Comparison of ENCODE assay signal across 32 cellular contexts in genomic region chr10:84158549-84158948, GRCh38. TPM values are rescaled to one million over a fixed set of nuclear protein-coding genes. Genes with fewer than 3 reads are reported as not detected.
A peak's percentile ranks its signal among the peaks of the same experiment; 100 is the strongest.
DNase-seq lines count a peak whose midpoint lies in the region; ATAC-seq, FAIRE-seq and TF ChIP-seq lines count a peak whose summit lies in the region.
"Had no signal": no experiment of that assay in that cellular context is flagged by ENCODE, and none has a peak within 500 bp of the region (broad histone marks: within the 10 kb centered on the region; RNA-seq: fewer than 3 reads in every experiment).

No MANE protein-coding gene starts in this region.

- H3K27ac Mint-ChIP-seq in activated naive CD8-positive, alpha-beta T cell = peak overlapping the region; percentile 54
- no peak overlapping the region for H3K27ac Mint-ChIP-seq in activated naive CD8-positive, alpha-beta T cell treated with anti-CD3 and anti-CD28 coated beads for 36 hours
- peak overlapping the region; percentile 18 for H3K27ac Mint-ChIP-seq in stimulated activated effector memory CD8-positive, alpha-beta T cell treated with anti-CD3 and anti-CD28 coated beads, Interleukin-12 subunit alpha, Interleukin-12 subunit beta, amount 100 ng/mL, for 72 hours
- H3K27ac Mint-ChIP-seq in naive thymus-derived CD4-positive, alpha-beta T cell = peak overlapping the region in 1 of 9 donors; percentile 16
- no peak overlapping the region for H3K27ac Mint-ChIP-seq in activated T-helper 1 cell treated with anti-CD3 and anti-CD28 coated beads, Interleukin-12 subunit alpha, Interleukin-12 subunit beta, Interleukin-2, Interleukin-4 antibody, amounts not matched to agents 30 ng/mL and 10 ng/mL and 1 ng/mL, durations not matched to agents 14 hours and 24 hours and 36 hours

- no peak overlapping the region for H3K4me2 ChIP-seq in GM12878 (ENCODE audit: control insufficient read depth, insufficient read depth)
- H3K4me2 ChIP-seq: KMS-11, PC-9, SK-N-SH had no signal

- TF ChIP-seq RAD21 in GM12878 (IDR thresholded peaks at IDR 0.05; ENCODE audit: insufficient read depth, low read depth, low read length) = no peak

- H3K9me3 Mint-ChIP-seq in activated naive CD8-positive, alpha-beta T cell (ENCODE audit: low read depth) = no peaks in the 10 kb centered on the region
- H3K9me3 Mint-ChIP-seq in activated naive CD8-positive, alpha-beta T cell treated with anti-CD3 and anti-CD28 coated beads for 36 hours = no peaks in the 10 kb centered on the region
- no peaks in the 10 kb centered on the region for H3K9me3 Mint-ChIP-seq in stimulated activated effector memory CD8-positive, alpha-beta T cell treated with anti-CD3 and anti-CD28 coated beads, Interleukin-12 subunit alpha, Interleukin-12 subunit beta, amount 100 ng/mL, for 72 hours
- H3K9me3 Mint-ChIP-seq in naive thymus-derived CD4-positive, alpha-beta T cell = no peaks in the 10 kb centered on the region
- no peaks in the 10 kb centered on the region for H3K9me3 Mint-ChIP-seq in activated T-helper 1 cell treated with anti-CD3 and anti-CD28 coated beads, Interleukin-12 subunit alpha, Interleukin-12 subunit beta, Interleukin-2, Interleukin-4 antibody, amounts not matched to agents 30 ng/mL and 10 ng/mL and 1 ng/mL, durations not matched to agents 14 hours and 24 hours and 36 hours
- H3K9me3 Mint-ChIP-seq: CD8-positive, alpha-beta T cell had no signal

- BruUV-seq in GM12878 (replicated peaks; lab: Mats Ljungman, UMichigan) = no TSS peak

- no peaks in the 10 kb centered on the region for H3K9me3 ChIP-seq in GM12878 (replicated peaks; ENCODE audit: control insufficient read depth, insufficient read depth, low read length)
- no peaks in the 10 kb centered on the region for H3K9me3 ChIP-seq in naive thymus-derived CD4-positive, alpha-beta T cell (ENCODE audit: control insufficient read depth in 2 of 3, low read length in 3 of 3)
- H3K9me3 ChIP-seq: SK-N-SH had no signal

- RAD21 ChIA-PET in GM12878 (lab: Charles Lee; ENCODE audit: unreplicated experiment) = interaction anchor here (1.0 to 1.2 kb wide), 3 partner anchors 10 to 43 kb away, joined by 3 to 5 read pairs (median 3); no protein-coding TSS in a partner anchor

- H3K79me2 ChIP-seq in GM12878 (ENCODE audit: control insufficient read depth, insufficient read depth, low read length) = peaks cover 17% of the 10 kb centered on the region

- CTCF ChIA-PET in GM12878 (lab: Yijun Ruan, JAX) = interaction anchor here (0.9 to 25.5 kb wide), 4 partner anchors 10 to 45 kb away, joined by 3 to 788 read pairs (median 32); partner anchors contain the start of gene CDHR1
- CTCF ChIA-PET in naive thymus-derived CD4-positive, alpha-beta T cell (lab: Charles Lee) = no interaction called here

- no peak overlapping the region for H3K27ac ChIP-seq in GM12878 (ENCODE audit: control insufficient read depth, insufficient read depth)
- H3K27ac ChIP-seq in naive thymus-derived CD4-positive, alpha-beta T cell (ENCODE audit: low read depth, low read length) = no peak overlapping the region
- H3K27ac ChIP-seq: KMS-11, PC-9 had no signal

- H3K9ac ChIP-seq in GM12878 (ENCODE audit: control insufficient read depth, insufficient read depth, low read length) = no peak overlapping the region
- H3K9ac ChIP-seq: KMS-11, SK-N-SH had no signal

- POLR2A ChIA-PET in GM12878 (lab: Charles Lee) = no interaction called here
- POLR2A ChIA-PET in naive thymus-derived CD4-positive, alpha-beta T cell (lab: Charles Lee) = interaction anchor here (0.6 kb wide), 1 partner anchor 39 kb away, joined by 3 read pairs; no protein-coding TSS in a partner anchor

- peaks cover 3% of the 10 kb centered on the region; the same call in 1 of the 2 replicates for H4K20me1 ChIP-seq in GM12878 (ENCODE audit: control insufficient read depth, insufficient read depth)

- H3K4me1 ChIP-seq in GM12878 (ENCODE audit: control insufficient read depth, insufficient read depth, low read length) = peaks cover 7% of the 10 kb centered on the region
- no peaks in the 10 kb centered on the region for H3K4me1 ChIP-seq in naive thymus-derived CD4-positive, alpha-beta T cell (ENCODE audit: control insufficient read depth in 2 of 2, insufficient read depth in 2 of 2, low read length in 2 of 2)

- DNase-seq in activated naive CD8-positive, alpha-beta T cell treated with anti-CD3 and anti-CD28 coated beads for 36 hours = no peak
- DNase-seq in NOMO-1 (lab: John Stamatoyannopoulos, UW; ENCODE audit: unreplicated experiment in 2 of 2) (peak; percentile 40 to 78), GM12878 (ENCODE audit: low read depth, low spot score) (no peak)
- no peak for DNase-seq in stimulated activated effector memory CD8-positive, alpha-beta T cell treated with anti-CD3 and anti-CD28 coated beads, Interleukin-12 subunit alpha, Interleukin-12 subunit beta, amount 100 ng/mL, for 72 hours (ENCODE audit: low spot score in 2 of 2)
- no peak for DNase-seq in stimulated activated CD4-positive, alpha-beta T cell treated with anti-CD3 and anti-CD28 coated beads, Interleukin-15, amount 100 ng/mL, for 24 hours
- no peak for DNase-seq in naive thymus-derived CD4-positive, alpha-beta T cell
- no peak for DNase-seq in activated T-helper 1 cell treated with anti-CD3 and anti-CD28 coated beads, Interleukin-12 subunit alpha, Interleukin-12 subunit beta, Interleukin-2, Interleukin-4 antibody, amounts not matched to agents 30 ng/mL and 10 ng/mL and 1 ng/mL, durations not matched to agents 14 hours and 24 hours and 36 hours (ENCODE audit: low spot score)
- DNase-seq: 8988T; AML-193; C1 segment of cervical spinal cord; Calu3; CD8-positive, alpha-beta T cell; DMS153; IMR-90; NCI-H1048; NCI-H1436; NCI-H1930; NCI-H345; NCI-H524; NCI-H774; NK-92 treated with Interleukin-12 subunit alpha and Interleukin-12 subunit beta, amount 100 ng/mL, for 24 hours; PC-9; RPMI8226; SHP77; SK-N-SH had no signal

- no peak overlapping the region for H2AFZ ChIP-seq in GM12878 (ENCODE audit: control insufficient read depth, low read depth, low read length)
- H2AFZ ChIP-seq: PC-9 had no signal

- peaks cover 2% of the 10 kb centered on the region for H3K36me3 Mint-ChIP-seq in activated naive CD8-positive, alpha-beta T cell
- H3K36me3 Mint-ChIP-seq in activated naive CD8-positive, alpha-beta T cell treated with anti-CD3 and anti-CD28 coated beads for 36 hours = peaks cover 20% of the 10 kb centered on the region
- peaks cover 22% of the 10 kb centered on the region for H3K36me3 Mint-ChIP-seq in stimulated activated effector memory CD8-positive, alpha-beta T cell treated with anti-CD3 and anti-CD28 coated beads, Interleukin-12 subunit alpha, Interleukin-12 subunit beta, amount 100 ng/mL, for 72 hours
- H3K36me3 Mint-ChIP-seq in naive thymus-derived CD4-positive, alpha-beta T cell = peaks cover 0 to 5% (median 0%) of the 10 kb centered on the region in 5 donors
- H3K36me3 Mint-ChIP-seq in activated T-helper 1 cell treated with anti-CD3 and anti-CD28 coated beads, Interleukin-12 subunit alpha, Interleukin-12 subunit beta, Interleukin-2, Interleukin-4 antibody, amounts not matched to agents 30 ng/mL and 10 ng/mL and 1 ng/mL, durations not matched to agents 14 hours and 24 hours and 36 hours (ENCODE audit: low read depth) = peaks cover 9% of the 10 kb centered on the region

- FAIRE-seq in GM12878 (lab: Jason Lieb, UNC) = no peak
- FAIRE-seq: GM18507, H1 had no signal

- SMC1A ChIA-PET in GM12878 (lab: Charles Lee; ENCODE audit: uncharacterized antibody, unreplicated experiment) = interaction anchor here (1.0 to 4.5 kb wide), 5 partner anchors 8 to 43 kb away, joined by 3 to 21 read pairs (median 4); partner anchors contain the start of gene GHITM

- in situ Hi-C loops in GM12878 (cut with MboI) = no loop called here

- TF ChIP-seq CTCF in GM12878 (IDR thresholded peaks at IDR 0.05 in 2 of 3, conservative IDR thresholded peaks at IDR 0.05 in 1 of 3; ENCODE audit: control insufficient read depth in 2 of 3, extremely low read depth in 1 of 3, insufficient read depth in 1 of 3, low read depth in 3 of 3, low read length in 3 of 3) = no peak

- H3K4me1 Mint-ChIP-seq in activated naive CD8-positive, alpha-beta T cell (ENCODE audit: low read depth) = peaks cover 26% of the 10 kb centered on the region
- H3K4me1 Mint-ChIP-seq in activated naive CD8-positive, alpha-beta T cell treated with anti-CD3 and anti-CD28 coated beads for 36 hours = peaks cover 26% of the 10 kb centered on the region
- H3K4me1 Mint-ChIP-seq in stimulated activated effector memory CD8-positive, alpha-beta T cell treated with anti-CD3 and anti-CD28 coated beads, Interleukin-12 subunit alpha, Interleukin-12 subunit beta, amount 100 ng/mL, for 72 hours = peaks cover 16% of the 10 kb centered on the region
- H3K4me1 Mint-ChIP-seq in naive thymus-derived CD4-positive, alpha-beta T cell = peaks cover 4 to 19% (median 13%) of the 10 kb centered on the region in 7 donors
- peaks cover 9% of the 10 kb centered on the region for H3K4me1 Mint-ChIP-seq in activated T-helper 1 cell treated with anti-CD3 and anti-CD28 coated beads, Interleukin-12 subunit alpha, Interleukin-12 subunit beta, Interleukin-2, Interleukin-4 antibody, amounts not matched to agents 30 ng/mL and 10 ng/mL and 1 ng/mL, durations not matched to agents 14 hours and 24 hours and 36 hours (ENCODE audit: low read depth)

- peaks cover 0 to 19% of the 10 kb centered on the region in 2 experiments; a peak in 3 of 4 replicates for H3K36me3 ChIP-seq in GM12878 (ENCODE audit: control insufficient read depth in 2 of 2, insufficient read depth in 2 of 2, low read length in 1 of 2)
- H3K36me3 ChIP-seq in naive thymus-derived CD4-positive, alpha-beta T cell (ENCODE audit: control insufficient read depth in 2 of 3, insufficient read depth in 3 of 3, low read length in 3 of 3) = peaks cover 0 to 10% (median 0%) of the 10 kb centered on the region in 3 experiments

- H3K4me3 ChIP-seq in GM12878 = no peak overlapping the region
- no peak overlapping the region for H3K4me3 ChIP-seq in naive thymus-derived CD4-positive, alpha-beta T cell (ENCODE audit: low read length)
- H3K4me3 ChIP-seq: PC-9 had no signal

- TF ChIP-seq POLR2A in GM12878 (IDR thresholded peaks at IDR 0.05; ENCODE audit: low read depth, low read length) = no peak

- ATAC-seq in GM12878 = peak; percentile 44
- ATAC-seq in stimulated activated effector memory CD8-positive, alpha-beta T cell treated with anti-CD3 and anti-CD28 coated beads, Interleukin-12 subunit alpha, Interleukin-12 subunit beta, amount 100 ng/mL, for 72 hours = no peak
- ATAC-seq in naive thymus-derived CD4-positive, alpha-beta T cell = no peak
- ATAC-seq: CD8-positive, alpha-beta T cell; HCT116 had no signal

- H3K27me3 ChIP-seq in GM12878 (replicated peaks in 1 of 2; ENCODE audit: control insufficient read depth in 2 of 2, insufficient read depth in 2 of 2, low read length in 1 of 2) = no peaks in the 10 kb centered on the region
- no peaks in the 10 kb centered on the region for H3K27me3 ChIP-seq in naive thymus-derived CD4-positive, alpha-beta T cell (ENCODE audit: control insufficient read depth in 2 of 2, insufficient read depth in 2 of 2, low read length in 2 of 2)

- intact Hi-C loops in GM12878 (cut with micrococcal nuclease; ENCODE audit: unreplicated experiment) = loop anchor here (10.0 kb wide), 1 partner anchor 376 kb away; no protein-coding TSS in a partner anchor
- intact Hi-C loops in naive thymus-derived CD4-positive, alpha-beta T cell (cut with micrococcal nuclease) = no loop called here
- intact Hi-C loops in activated T-helper 1 cell treated with anti-CD3 and anti-CD28 coated beads, Interleukin-12 subunit alpha, Interleukin-12 subunit beta, Interleukin-2, Interleukin-4 antibody, amounts not matched to agents 30 ng/mL and 10 ng/mL and 1 ng/mL, durations not matched to agents 14 hours and 24 hours and 36 hours (cut with micrococcal nuclease) = loop anchor here (5.0 kb wide), 1 partner anchor 34 kb away; the partner anchor contains the start of gene CDHR1

- peaks cover 3% of the 10 kb centered on the region for H3K27me3 Mint-ChIP-seq in activated naive CD8-positive, alpha-beta T cell
- no peaks in the 10 kb centered on the region for H3K27me3 Mint-ChIP-seq in activated naive CD8-positive, alpha-beta T cell treated with anti-CD3 and anti-CD28 coated beads for 36 hours
- H3K27me3 Mint-ChIP-seq in naive thymus-derived CD4-positive, alpha-beta T cell = peaks cover 0 to 11% (median 0%) of the 10 kb centered on the region in 5 donors
- peaks cover 11% of the 10 kb centered on the region for H3K27me3 Mint-ChIP-seq in activated T-helper 1 cell treated with anti-CD3 and anti-CD28 coated beads, Interleukin-12 subunit alpha, Interleukin-12 subunit beta, Interleukin-2, Interleukin-4 antibody, amounts not matched to agents 30 ng/mL and 10 ng/mL and 1 ng/mL, durations not matched to agents 14 hours and 24 hours and 36 hours (ENCODE audit: insufficient read depth)

- 48% methylated on average over 4 of the region's 4 CpGs for WGBS in GM12878 (ENCODE audit: insufficient coverage, insufficient replicate concordance, low lambda C conversion rate, missing lambda C conversion rate)

- no peak overlapping the region for H3K4me3 Mint-ChIP-seq in activated naive CD8-positive, alpha-beta T cell
- no peak overlapping the region for H3K4me3 Mint-ChIP-seq in activated naive CD8-positive, alpha-beta T cell treated with anti-CD3 and anti-CD28 coated beads for 36 hours
- H3K4me3 Mint-ChIP-seq in stimulated activated effector memory CD8-positive, alpha-beta T cell treated with anti-CD3 and anti-CD28 coated beads, Interleukin-12 subunit alpha, Interleukin-12 subunit beta, amount 100 ng/mL, for 72 hours = no peak overlapping the region
- no peak overlapping the region for H3K4me3 Mint-ChIP-seq in naive thymus-derived CD4-positive, alpha-beta T cell
- no peak overlapping the region for H3K4me3 Mint-ChIP-seq in activated T-helper 1 cell treated with anti-CD3 and anti-CD28 coated beads, Interleukin-12 subunit alpha, Interleukin-12 subunit beta, Interleukin-2, Interleukin-4 antibody, amounts not matched to agents 30 ng/mL and 10 ng/mL and 1 ng/mL, durations not matched to agents 14 hours and 24 hours and 36 hours
- H3K4me3 Mint-ChIP-seq: CD8-positive, alpha-beta T cell had no signal

- TF ChIP-seq EP300 in GM12878 (IDR thresholded peaks at IDR 0.05; ENCODE audit: borderline replicate concordance in 1 of 2, control insufficient read depth in 1 of 2, low read depth in 2 of 2, low read length in 2 of 2) = no peak

RNA-seq across cellular contexts. Expression of gene GPR15LG, which starts 15.1 kb away (rescaled TPM):
- not detected for total RNA-seq in activated naive CD8-positive, alpha-beta T cell treated with anti-CD3 and anti-CD28 coated beads for 36 hours
- total RNA-seq in GM12878 (2013; cell fraction: nucleolus; rRNA removed) = not detected in 2 replicates
- total RNA-seq in GM12878 (2014; rRNA removed) = 1.2 and 2.0 TPM in 2 replicates
- total RNA-seq in GM12878 (2014; rRNA removed; fragmentation: Illumina TruSeq; extraction: Trizol) = 1.1 and 1.4 TPM in 2 replicates
- 1.3 and 1.5 TPM in 2 replicates for total RNA-seq in GM12878 (2021)
- 0.96 TPM for polyA plus RNA-seq in GM12878 (2011; ENCODE audit: low read depth)
- 5.9 and 12.2 TPM in 2 replicates for polyA plus RNA-seq in GM12878 (2011; rRNA removed)
- 13.3 and 14.9 TPM in 2 replicates for polyA plus RNA-seq in GM12878 (2011; cell fraction: cytosol; rRNA removed)
- 4.2 and 5.7 TPM in 2 replicates for polyA plus RNA-seq in GM12878 (2011; cell fraction: nucleus; rRNA removed)
- 0.58 and 0.80 TPM in 2 replicates for polyA plus RNA-seq in GM12878 (2012)
- 0.73 and 1.7 TPM in 2 replicates for polyA plus RNA-seq in GM12878 (2014; fragmentation: Illumina TruSeq; extraction: Trizol)
- polyA plus RNA-seq in GM12878 (2014; fragmentation: Nextera tagmentation; extraction: Ambion mirVana) = 1 to 10 TPM; 1.2 TPM
- 0.80 and 1.5 TPM in 2 replicates for polyA plus RNA-seq in GM12878 (2014; rRNA removed)
- polyA plus RNA-seq in GM12878 (2016; fragmentation: Nextera tagmentation; extraction: Ambion mirVana) = 1 to 10 TPM; 4.2 to 5.0 TPM
- polyA minus RNA-seq in GM12878 (2011; rRNA and poly(A)+ RNA removed) = 4.2 and 10.5 TPM in 2 replicates
- 2.9 and 5.5 TPM in 2 replicates for polyA minus RNA-seq in GM12878 (2011; cell fraction: cytosol; rRNA and poly(A)+ RNA removed)
- 2.2 and 3.6 TPM in 2 replicates for polyA minus RNA-seq in GM12878 (2011; cell fraction: nucleus; rRNA and poly(A)+ RNA removed)
- total RNA-seq in naive thymus-derived CD4-positive, alpha-beta T cell = not detected
- not detected for polyA plus RNA-seq in naive thymus-derived CD4-positive, alpha-beta T cell
- total RNA-seq in activated T-helper 1 cell treated with anti-CD3 and anti-CD28 coated beads, Interleukin-12 subunit alpha, Interleukin-12 subunit beta, Interleukin-2, Interleukin-4 antibody, amounts not matched to agents 30 ng/mL and 10 ng/mL and 1 ng/mL, durations not matched to agents 14 hours and 24 hours and 36 hours = not detected in 2 replicates
- total RNA-seq: Calu3; CD8-positive, alpha-beta T cell; G401; H1; IMR-90; PC-9 had no signal
- polyA plus RNA-seq: AG04450, H1, IMR-90, SK-N-SH had no signal

RNA-seq across cellular contexts. Expression of gene GHITM, which starts 19.2 kb away (rescaled TPM):
- 100 to 1,000 TPM; 218 to 227 TPM for total RNA-seq in activated naive CD8-positive, alpha-beta T cell treated with anti-CD3 and anti-CD28 coated beads for 36 hours
- total RNA-seq in GM12878 (2013; cell fraction: nucleolus; rRNA removed) = 22.9 and 24.6 TPM in 2 replicates
- total RNA-seq in GM12878 (2014; rRNA removed) = 153 and 180 TPM in 2 replicates
- total RNA-seq in GM12878 (2014; rRNA removed; fragmentation: Illumina TruSeq; extraction: Trizol) = 153 and 157 TPM in 2 replicates
- 120 and 128 TPM in 2 replicates for total RNA-seq in GM12878 (2021)
- polyA plus RNA-seq in GM12878 (2011; ENCODE audit: low read depth) = 92.5 TPM
- polyA plus RNA-seq in GM12878 (2011; rRNA removed) = 257 and 294 TPM in 2 replicates
- polyA plus RNA-seq in GM12878 (2011; cell fraction: cytosol; rRNA removed) = 147 and 172 TPM in 2 replicates
- polyA plus RNA-seq in GM12878 (2011; cell fraction: nucleus; rRNA removed) = 69.2 and 70.0 TPM in 2 replicates
- polyA plus RNA-seq in GM12878 (2012) = 97.0 and 105 TPM in 2 replicates
- polyA plus RNA-seq in GM12878 (2014; fragmentation: Illumina TruSeq; extraction: Trizol) = 147 and 190 TPM in 2 replicates
- 100 to 1,000 TPM; 366 to 501 TPM for polyA plus RNA-seq in GM12878 (2014; fragmentation: Nextera tagmentation; extraction: Ambion mirVana)
- polyA plus RNA-seq in GM12878 (2014; rRNA removed) = 146 and 162 TPM in 2 replicates
- 100 to 1,000 TPM; 295 to 299 TPM for polyA plus RNA-seq in GM12878 (2016; fragmentation: Nextera tagmentation; extraction: Ambion mirVana)
- 132 and 140 TPM in 2 replicates for polyA minus RNA-seq in GM12878 (2011; rRNA and poly(A)+ RNA removed)
- polyA minus RNA-seq in GM12878 (2011; cell fraction: cytosol; rRNA and poly(A)+ RNA removed) = 36.9 and 41.3 TPM in 2 replicates
- 14.1 and 21.1 TPM in 2 replicates for polyA minus RNA-seq in GM12878 (2011; cell fraction: nucleus; rRNA and poly(A)+ RNA removed)
- 100 to 1,000 TPM in 1 of 5 experiments, 10 to 100 TPM in 4; 61.5 to 115 (median 76.3) TPM for total RNA-seq in naive thymus-derived CD4-positive, alpha-beta T cell
- 100 to 1,000 TPM; 234 to 312 TPM for polyA plus RNA-seq in naive thymus-derived CD4-positive, alpha-beta T cell
- total RNA-seq in activated T-helper 1 cell treated with anti-CD3 and anti-CD28 coated beads, Interleukin-12 subunit alpha, Interleukin-12 subunit beta, Interleukin-2, Interleukin-4 antibody, amounts not matched to agents 30 ng/mL and 10 ng/mL and 1 ng/mL, durations not matched to agents 14 hours and 24 hours and 36 hours = 140 and 142 TPM in 2 replicates

RNA-seq across cellular contexts. Expression of gene CDHR1, which starts 35.8 kb away (rescaled TPM):
- total RNA-seq in activated naive CD8-positive, alpha-beta T cell treated with anti-CD3 and anti-CD28 coated beads for 36 hours = 1 to 10 TPM in 1 of 2 experiments, under 1 TPM in 1; 0.91 to 1.6 TPM
- total RNA-seq in GM12878 (2013; cell fraction: nucleolus; rRNA removed) = 0.20 and 0.40 TPM in 2 replicates
- total RNA-seq in GM12878 (2014; rRNA removed) = 0.17 and 0.27 TPM in 2 replicates
- total RNA-seq in GM12878 (2014; rRNA removed; fragmentation: Illumina TruSeq; extraction: Trizol) = 0.22 and 0.23 TPM in 2 replicates
- 0.41 and 0.82 TPM in 2 replicates for total RNA-seq in GM12878 (2021)
- 0.46 TPM for polyA plus RNA-seq in GM12878 (2011; ENCODE audit: low read depth)
- 2.3 and 3.0 TPM in 2 replicates for polyA plus RNA-seq in GM12878 (2011; rRNA removed)
- 2.1 and 2.9 TPM in 2 replicates for polyA plus RNA-seq in GM12878 (2011; cell fraction: cytosol; rRNA removed)
- 10.9 and 15.4 TPM in 2 replicates for polyA plus RNA-seq in GM12878 (2011; cell fraction: nucleus; rRNA removed)
- polyA plus RNA-seq in GM12878 (2012) = 0.42 and 0.81 TPM in 2 replicates
- polyA plus RNA-seq in GM12878 (2014; fragmentation: Illumina TruSeq; extraction: Trizol) = 0.48 and 0.71 TPM in 2 replicates
- under 1 TPM; 0.20 to 0.24 TPM for polyA plus RNA-seq in GM12878 (2014; fragmentation: Nextera tagmentation; extraction: Ambion mirVana)
- 0.52 and 0.58 TPM in 2 replicates for polyA plus RNA-seq in GM12878 (2014; rRNA removed)
- under 1 TPM; 0.28 to 0.40 TPM for polyA plus RNA-seq in GM12878 (2016; fragmentation: Nextera tagmentation; extraction: Ambion mirVana)
- 1.4 TPM in 2 replicates for polyA minus RNA-seq in GM12878 (2011; rRNA and poly(A)+ RNA removed)
- 0.62 and 1.5 TPM in 2 replicates for polyA minus RNA-seq in GM12878 (2011; cell fraction: cytosol; rRNA and poly(A)+ RNA removed)
- 1.2 and 1.8 TPM in 2 replicates for polyA minus RNA-seq in GM12878 (2011; cell fraction: nucleus; rRNA and poly(A)+ RNA removed)
- 1 to 10 TPM in 1 of 5 experiments, under 1 TPM in 3, not detected in 1; 0.15 to 1.6 (median 0.43) TPM for total RNA-seq in naive thymus-derived CD4-positive, alpha-beta T cell
- polyA plus RNA-seq in naive thymus-derived CD4-positive, alpha-beta T cell = under 1 TPM in 1 of 2 donors, not detected in 1; 0.16 TPM
- total RNA-seq in activated T-helper 1 cell treated with anti-CD3 and anti-CD28 coated beads, Interleukin-12 subunit alpha, Interleukin-12 subunit beta, Interleukin-2, Interleukin-4 antibody, amounts not matched to agents 30 ng/mL and 10 ng/mL and 1 ng/mL, durations not matched to agents 14 hours and 24 hours and 36 hours = 0.47 and 0.66 TPM in 2 replicates
- total RNA-seq: Calu3, G401, IMR-90, PC-9 had no signal
- polyA plus RNA-seq: AG04450, IMR-90 had no signal

Comparison
In these comparisons a context has a peak if more than half of its experiments do, and no peak if none do; other contexts are left out.
1. H3K27ac Mint-ChIP-seq: peak in activated naive CD8-positive, alpha-beta T cell (single experiment) and stimulated activated effector memory CD8-positive, alpha-beta T cell treated with anti-CD3 and anti-CD28 coated beads, Interleukin-12 subunit alpha, Interleukin-12 subunit beta, amount 100 ng/mL, for 72 hours (single experiment); none in activated naive CD8-positive, alpha-beta T cell treated with anti-CD3 and anti-CD28 coated beads for 36 hours (single experiment) and activated T-helper 1 cell treated with anti-CD3 and anti-CD28 coated beads, Interleukin-12 subunit alpha, Interleukin-12 subunit beta, Interleukin-2, Interleukin-4 antibody, amounts not matched to agents 30 ng/mL and 10 ng/mL and 1 ng/mL, durations not matched to agents 14 hours and 24 hours and 36 hours (single experiment).
2. DNase-seq: peak in NOMO-1 (2 of 2); none in activated naive CD8-positive, alpha-beta T cell treated with anti-CD3 and anti-CD28 coated beads for 36 hours (single experiment), GM12878 (single experiment), stimulated activated effector memory CD8-positive, alpha-beta T cell treated with anti-CD3 and anti-CD28 coated beads, Interleukin-12 subunit alpha, Interleukin-12 subunit beta, amount 100 ng/mL, for 72 hours (0 of 2), stimulated activated CD4-positive, alpha-beta T cell treated with anti-CD3 and anti-CD28 coated beads, Interleukin-15, amount 100 ng/mL, for 24 hours (single experiment), naive thymus-derived CD4-positive, alpha-beta T cell (0 of 9) and activated T-helper 1 cell treated with anti-CD3 and anti-CD28 coated beads, Interleukin-12 subunit alpha, Interleukin-12 subunit beta, Interleukin-2, Interleukin-4 antibody, amounts not matched to agents 30 ng/mL and 10 ng/mL and 1 ng/mL, durations not matched to agents 14 hours and 24 hours and 36 hours (single experiment).
3. intact Hi-C loops: an anchor here in GM12878 (10.0 kb wide) and activated T-helper 1 cell treated with anti-CD3 and anti-CD28 coated beads, Interleukin-12 subunit alpha, Interleukin-12 subunit beta, Interleukin-2, Interleukin-4 antibody, amounts not matched to agents 30 ng/mL and 10 ng/mL and 1 ng/mL, durations not matched to agents 14 hours and 24 hours and 36 hours (5.0 kb wide); none called in naive thymus-derived CD4-positive, alpha-beta T cell.